18 cellular contexts compared by ENCODE assay signal in genomic region chr18:7417742-7418141, GRCh38.
A peak's percentile ranks its signal among the peaks of the same experiment; 100 is the strongest.
DNase-seq lines count a peak whose midpoint lies in the region; ATAC-seq and TF ChIP-seq lines count a peak whose summit lies in the region.
"Had no signal": no experiment of that assay in that cellular context is flagged by ENCODE, and none has a peak within 500 bp of the region (broad histone marks: within the 10 kb centered on the region; RNA-seq: fewer than 3 reads in every experiment).

No MANE protein-coding gene starts in this region.

- H3K4me1 Mint-ChIP-seq in MCF 10A (ENCODE audit: insufficient read depth, unreplicated experiment) = peaks cover 41% of the 10 kb centered on the region
- H3K4me1 Mint-ChIP-seq: T-cell had no signal

- intact Hi-C loops in MCF 10A (cut with micrococcal nuclease) (loop anchor here (5.0 kb wide), 1 partner anchor 530 kb away; no protein-coding TSS in a partner anchor), breast epithelium (cut with DNase I; ENCODE audit: low total_unique reads) (no loop called here)

- DNase-seq in MCF 10A (ENCODE audit: unreplicated experiment) = peak; percentile 95
- no peak for DNase-seq in breast epithelium (ENCODE audit: low spot score in 2 of 2)
- DNase-seq in amniotic epithelial cell (ENCODE audit: low read depth) = peak; percentile 56
- peak; percentile 14 for DNase-seq in glomerular visceral epithelial cell (ENCODE audit: extremely low spot score)
- no peak for DNase-seq in NCI-H2081 (lab: John Stamatoyannopoulos, UW)
- no peak for DNase-seq in activated T-cell treated with anti-CD3 and anti-CD28 coated beads, Interleukin-2, amount 50 U/mL, for 48 hours
- DNase-seq: activated naive CD4-positive, alpha-beta T cell treated with anti-CD3 and anti-CD28 coated beads, Interleukin-2, amount 50 U/mL, for 16 hours; cerebellar nuclear complex; lower lobe of right lung; NCI-H1092; NCI-H345; right lobe of liver; stimulated activated CD4-positive, alpha-beta T cell treated with anti-CD3 and anti-CD28 coated beads, Interleukin-4, amount 100 ng/mL, for 24 hours; T-cell; transverse colon had no signal

- no peak for ATAC-seq in HG03159 (IDR thresholded peaks at IDR 0.05; ENCODE audit: unreplicated experiment)
- no peak for ATAC-seq in HG03280 (IDR thresholded peaks at IDR 0.05; ENCODE audit: unreplicated experiment)
- ATAC-seq: lower lobe of right lung, right lobe of liver, T-cell had no signal

- peak overlapping the region; percentile 9 for H3K4me3 Mint-ChIP-seq in MCF 10A (ENCODE audit: unreplicated experiment)
- H3K4me3 Mint-ChIP-seq: IgD-negative memory B cell, T-cell had no signal

- H3K27me3 ChIP-seq in breast epithelium = no peaks in the 10 kb centered on the region
- H3K27me3 ChIP-seq: right lobe of liver, transverse colon had no signal

- H3K27me3 Mint-ChIP-seq in MCF 10A (ENCODE audit: insufficient read depth, unreplicated experiment) = no peaks in the 10 kb centered on the region
- H3K27me3 Mint-ChIP-seq: IgD-negative memory B cell had no signal

- no peak overlapping the region for H3K27ac ChIP-seq in breast epithelium
- H3K27ac ChIP-seq: lower lobe of right lung, right lobe of liver, transverse colon had no signal

- no peaks in the 10 kb centered on the region for H3K36me3 ChIP-seq in breast epithelium
- H3K36me3 ChIP-seq: lower lobe of right lung, right lobe of liver, transverse colon had no signal

- CTCF ChIA-PET in MCF 10A (lab: Yijun Ruan, JAX) = interaction anchor here (0.6 to 4.0 kb wide), 3 partner anchors 145 to 150 kb away, joined by 3 to 17 read pairs (median 8); partner anchors contain the start of gene PTPRM

- H3K4me1 ChIP-seq in breast epithelium = no peaks in the 10 kb centered on the region
- H3K4me1 ChIP-seq: lower lobe of right lung, right lobe of liver, transverse colon had no signal

- no peaks in the 10 kb centered on the region for H3K36me3 Mint-ChIP-seq in MCF 10A (ENCODE audit: insufficient read depth, unreplicated experiment)
- H3K36me3 Mint-ChIP-seq: T-cell had no signal

- H3K27ac Mint-ChIP-seq in MCF 10A (ENCODE audit: low read depth, unreplicated experiment) = peak overlapping the region; percentile 68
- H3K27ac Mint-ChIP-seq: IgD-negative memory B cell, T-cell had no signal

- no peak overlapping the region for H3K4me3 ChIP-seq in breast epithelium
- H3K4me3 ChIP-seq: lower lobe of right lung, right lobe of liver, transverse colon had no signal

- no TSS peak for BruUV-seq in MCF 10A (replicated peaks; lab: Mats Ljungman, UMichigan)

- H3K9me3 Mint-ChIP-seq in MCF 10A (ENCODE audit: unreplicated experiment) = no peaks in the 10 kb centered on the region

- TF ChIP-seq CTCF in MCF 10A (IDR thresholded peaks at IDR 0.05; ENCODE audit: unreplicated experiment) = no peak
- no peak for TF ChIP-seq CTCF in breast epithelium (IDR thresholded peaks at IDR 0.05)

- H3K9me3 ChIP-seq in breast epithelium = peaks cover 0 to 4% of the 10 kb centered on the region in 2 donors
- H3K9me3 ChIP-seq: lower lobe of right lung, right lobe of liver, transverse colon had no signal

- TF ChIP-seq POLR2A in breast epithelium (IDR thresholded peaks at IDR 0.05) = no peak

- POLR2A ChIA-PET in MCF 10A (lab: Yijun Ruan, JAX) = interaction anchor here (0.6 to 1.7 kb wide), 7 partner anchors 21 to 223 kb away, joined by 3 to 10 read pairs (median 3); partner anchors contain the start of gene PTPRM

Comparison
In these comparisons a context has a peak if more than half of its experiments do, and no peak if none do; other contexts are left out.
1. DNase-seq: peak in MCF 10A (single experiment), amniotic epithelial cell (single experiment) and glomerular visceral epithelial cell (single experiment); none in breast epithelium (0 of 2), NCI-H2081 (0 of 2) and activated T-cell treated with anti-CD3 and anti-CD28 coated beads, Interleukin-2, amount 50 U/mL, for 48 hours (0 of 2).